30 cellular contexts compared by ENCODE assay signal in the genomic region with DNA sequence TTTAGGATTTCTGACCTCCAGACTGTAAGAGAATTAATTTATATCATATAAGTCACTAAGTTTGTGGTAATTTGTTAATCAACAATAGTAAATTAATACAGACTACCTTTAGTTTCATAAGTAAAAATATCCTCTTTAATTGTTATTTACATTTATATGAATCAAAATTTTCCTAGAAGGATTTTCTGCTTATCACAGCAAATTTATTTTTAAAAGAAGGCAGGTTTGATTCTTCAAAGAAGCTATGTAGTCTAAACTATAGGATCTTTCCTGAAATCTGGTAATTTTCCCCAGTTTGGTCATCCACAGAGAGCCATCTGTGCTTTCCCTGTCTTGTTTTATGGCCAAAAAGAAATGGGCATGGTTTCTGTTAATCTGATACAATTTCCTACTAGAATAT.
"Had no signal": no experiment of that assay in that cellular context is flagged by ENCODE, and none has a peak within 500 bp of the region (broad histone marks: within the 10 kb centered on the region; RNA-seq: fewer than 3 reads in every experiment).

No MANE protein-coding gene starts in this region.

- H3K27ac Mint-ChIP-seq: naive thymus-derived CD8-positive, alpha-beta T cell; natural killer cell treated with Interleukin-12 subunit alpha and Interleukin-12 subunit beta and Interleukin-15 and Interleukin-18, amount 100 ng/mL, for 72 hours; nephron progenitor cell; progenitor cell of endocrine pancreas; stimulated activated naive CD8-positive, alpha-beta T cell treated with anti-CD3 and anti-CD28 coated beads, Interleukin-15, Interleukin-2, amounts not matched to agents 100 ng/mL and 50 ng/mL, for 24 hours had no signal

- H3K4me1 Mint-ChIP-seq: nephron progenitor cell, neural crest cell had no signal

- H3K27me3 ChIP-seq: neutrophil, pancreas, spleen, stomach, thyroid gland, tibial nerve, upper lobe of left lung, vagina had no signal

- H3K27ac ChIP-seq: neutrophil, pancreas, psoas muscle, skin epidermis, spleen, stomach, thoracic aorta, thyroid gland, tibial nerve, upper lobe of left lung, vagina had no signal

- FAIRE-seq: pancreas, urothelium cell line had no signal

- H3K9me3 ChIP-seq: neutrophil, pancreas, psoas muscle, spleen, stomach, thoracic aorta, thyroid gland, tibial nerve, upper lobe of left lung, vagina had no signal

- H3K9me3 Mint-ChIP-seq: natural killer cell treated with Interleukin-12 subunit alpha and Interleukin-12 subunit beta and Interleukin-15 and Interleukin-18, amount 100 ng/mL, for 72 hours; nephron progenitor cell; stimulated activated naive CD8-positive, alpha-beta T cell treated with anti-CD3 and anti-CD28 coated beads, Interleukin-15, Interleukin-2, amounts not matched to agents 100 ng/mL and 50 ng/mL, for 24 hours had no signal

- H3K4me3 Mint-ChIP-seq: naive thymus-derived CD8-positive, alpha-beta T cell; natural killer cell treated with Interleukin-12 subunit alpha and Interleukin-12 subunit beta and Interleukin-15 and Interleukin-18, amount 100 ng/mL, for 72 hours; nephron progenitor cell; neural crest cell; stimulated activated naive CD8-positive, alpha-beta T cell treated with anti-CD3 and anti-CD28 coated beads, Interleukin-15, Interleukin-2, amounts not matched to agents 100 ng/mL and 50 ng/mL, for 24 hours had no signal

- H3K4me1 ChIP-seq: pancreas, psoas muscle, stomach, thyroid gland, tibial nerve, upper lobe of left lung, vagina had no signal

- H3K36me3 ChIP-seq: neutrophil, pancreas, spleen, stomach, thoracic aorta, thyroid gland, upper lobe of left lung, vagina had no signal

- DNase-seq: naive thymus-derived CD8-positive, alpha-beta T cell; nephron progenitor cell; nucleus accumbens; pancreas; psoas muscle; right cardiac atrium; spleen; stimulated activated CD4-positive, alpha-beta T cell treated with anti-CD3 and anti-CD28 coated beads, Interleukin-12 subunit alpha, Interleukin-12 subunit beta, amount 100 ng/mL, for 4 hours; stimulated activated CD4-positive, alpha-beta T cell treated with anti-CD3 and anti-CD28 coated beads, Interleukin-1b, Interleukin-23, amount 100 ng/mL, for 48 hours; stimulated activated CD4-positive, alpha-beta T cell treated with anti-CD3 and anti-CD28 coated beads, Interleukin-4, amount 100 ng/mL, for 1 hour; stimulated activated CD4-positive, alpha-beta T cell treated with anti-CD3 and anti-CD28 coated beads, Interleukin-4, amount 100 ng/mL, for 4 hours; stimulated activated CD8-positive, alpha-beta memory T cell treated with anti-CD3 and anti-CD28 coated beads, Interleukin-4, amount 100 ng/mL, for 48 hours; stimulated activated naive B cell treated with anti-CD40 and anti-IgM and Interleukin-4, amounts not matched to agents 10 μg/mL and 1 μg/mL and 100 μg/mL, for 72 hours; stimulated activated naive CD4-positive, alpha-beta T cell treated with Interleukin-2 at 50 U/mL for 16 hours; stomach; thyroid gland; trophoblast cell; upper lobe of left lung had no signal

- H3K4me3 ChIP-seq: pancreas, psoas muscle, skin epidermis, smooth muscle cell, spleen, stomach, thoracic aorta, thyroid gland, tibial nerve, upper lobe of left lung, vagina had no signal

- H3K27me3 Mint-ChIP-seq: naive thymus-derived CD8-positive, alpha-beta T cell; natural killer cell treated with Interleukin-12 subunit alpha and Interleukin-12 subunit beta and Interleukin-15 and Interleukin-18, amount 100 ng/mL, for 72 hours; progenitor cell of endocrine pancreas; stimulated activated naive B cell treated with anti-CD40 and anti-IgM and Interleukin-4, amounts not matched to agents 10 μg/mL and 1 μg/mL and 100 μg/mL, for 72 hours; stimulated activated naive CD8-positive, alpha-beta T cell treated with anti-CD3 and anti-CD28 coated beads, Interleukin-15, Interleukin-2, amounts not matched to agents 100 ng/mL and 50 ng/mL, for 24 hours had no signal

- H3K4me2 ChIP-seq: smooth muscle cell had no signal

- ATAC-seq: naive thymus-derived CD8-positive, alpha-beta T cell; natural killer cell treated with Interleukin-12 subunit alpha and Interleukin-12 subunit beta and Interleukin-15 and Interleukin-18, amount 100 ng/mL, for 72 hours; pancreas; psoas muscle; right cardiac atrium; sciatic nerve; stimulated activated naive B cell treated with anti-CD40 and anti-IgM and Interleukin-4, amounts not matched to agents 10 μg/mL and 1 μg/mL and 100 μg/mL, for 72 hours had no signal
